1 cellular context compared by ENCODE assay signal in the genomic region with DNA sequence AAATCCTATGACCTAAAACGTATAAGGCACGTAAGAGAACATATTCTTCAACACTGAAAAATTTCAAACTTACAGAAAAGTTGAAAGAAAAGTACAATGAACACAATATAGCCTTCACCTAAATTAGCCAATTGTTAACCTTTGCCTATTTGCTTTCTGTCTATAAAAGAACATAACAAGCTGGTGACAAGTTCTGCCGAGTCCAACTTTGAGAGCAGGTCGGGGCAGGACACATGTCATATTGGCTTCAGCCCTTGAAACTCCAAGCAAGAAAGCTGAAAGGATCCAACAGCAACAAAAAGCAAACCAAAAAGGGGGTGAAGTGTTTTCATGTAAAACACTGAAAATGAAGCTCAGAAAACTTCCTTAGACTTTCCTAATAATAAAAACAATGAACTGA.
TF ChIP-seq lines count a peak whose summit lies in the region.

No MANE protein-coding gene starts in this region.

TF ChIP-seq in HepG2, 621 proteins besides CTCF, POLR2A, EP300 and RAD21 (continued from another document):
- TF ChIP-seq, protein P1, sequence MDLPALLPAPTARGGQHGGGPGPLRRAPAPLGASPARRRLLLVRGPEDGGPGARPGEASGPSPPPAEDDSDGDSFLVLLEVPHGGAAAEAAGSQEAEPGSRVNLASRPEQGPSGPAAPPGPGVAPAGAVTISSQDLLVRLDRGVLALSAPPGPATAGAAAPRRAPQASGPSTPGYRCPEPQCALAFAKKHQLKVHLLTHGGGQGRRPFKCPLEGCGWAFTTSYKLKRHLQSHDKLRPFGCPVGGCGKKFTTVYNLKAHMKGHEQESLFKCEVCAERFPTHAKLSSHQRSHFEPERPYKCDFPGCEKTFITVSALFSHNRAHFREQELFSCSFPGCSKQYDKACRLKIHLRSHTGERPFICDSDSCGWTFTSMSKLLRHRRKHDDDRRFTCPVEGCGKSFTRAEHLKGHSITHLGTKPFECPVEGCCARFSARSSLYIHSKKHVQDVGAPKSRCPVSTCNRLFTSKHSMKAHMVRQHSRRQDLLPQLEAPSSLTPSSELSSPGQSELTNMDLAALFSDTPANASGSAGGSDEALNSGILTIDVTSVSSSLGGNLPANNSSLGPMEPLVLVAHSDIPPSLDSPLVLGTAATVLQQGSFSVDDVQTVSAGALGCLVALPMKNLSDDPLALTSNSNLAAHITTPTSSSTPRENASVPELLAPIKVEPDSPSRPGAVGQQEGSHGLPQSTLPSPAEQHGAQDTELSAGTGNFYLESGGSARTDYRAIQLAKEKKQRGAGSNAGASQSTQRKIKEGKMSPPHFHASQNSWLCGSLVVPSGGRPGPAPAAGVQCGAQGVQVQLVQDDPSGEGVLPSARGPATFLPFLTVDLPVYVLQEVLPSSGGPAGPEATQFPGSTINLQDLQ (CRISPR knock-in tag; IDR thresholded peaks at IDR 0.05): no peak
